Comparison of ENCODE assay signal across 18 cellular contexts in genomic region chr9:95587071-95587964, GRCh38.
A peak's percentile ranks its signal among the peaks of the same experiment; 100 is the strongest.
DNase-seq lines count a peak whose midpoint lies in the region; ATAC-seq, FAIRE-seq and TF ChIP-seq lines count a peak whose summit lies in the region.
"Had no signal": no experiment of that assay in that cellular context is flagged by ENCODE, and none has a peak within 500 bp of the region (broad histone marks: within the 10 kb centered on the region; RNA-seq: fewer than 3 reads in every experiment).

No MANE protein-coding gene starts in this region.

- H2AFZ ChIP-seq in PC-3 (ENCODE audit: low read length) = no peak overlapping the region
- H2AFZ ChIP-seq: GM23248 had no signal

- CTCF ChIA-PET in PC-3 (lab: Charles Lee) = no interaction called here

- H3K27me3 ChIP-seq in PC-3 (ENCODE audit: low read length) = peaks cover 25% of the 10 kb centered on the region
- H3K27me3 ChIP-seq in gastroesophageal sphincter = no peaks in the 10 kb centered on the region
- H3K27me3 ChIP-seq: BLaER1 had no signal

- 75 to 80% methylated on average over 1 to 6 of the region's 9 CpGs for WGBS in gastroesophageal sphincter (ENCODE audit: low coverage in 1 of 2), 2 donors

- H3K27ac ChIP-seq in 22Rv1 (no peak overlapping the region), PC-3 (ENCODE audit: low read length) (no peak overlapping the region), kidney (ENCODE audit: low read depth in 2 of 2, low read length in 2 of 2) (no peak overlapping the region), gastroesophageal sphincter (no peak overlapping the region)
- H3K27ac ChIP-seq: BLaER1, GM23248 had no signal

- BruUV-seq in PC-3 (replicated peaks; lab: Mats Ljungman, UMichigan) = no TSS peak

- H3K4me2 ChIP-seq in PC-3 (ENCODE audit: low read length) = no peak overlapping the region
- H3K4me2 ChIP-seq: BLaER1 had no signal

- FAIRE-seq in kidney (lab: Jason Lieb, UNC) = no peak
- FAIRE-seq: GM12878, GM18507, H54 had no signal

- H3K4me1 ChIP-seq in PC-3 (ENCODE audit: insufficient read depth, low read length) (no peaks in the 10 kb centered on the region), kidney (ENCODE audit: control insufficient read depth in 1 of 2, insufficient read depth in 1 of 2, low read depth in 1 of 2, low read length in 2 of 2) (peaks cover 9 to 15% of the 10 kb centered on the region in 2 donors), gastroesophageal sphincter (no peaks in the 10 kb centered on the region)
- H3K4me1 ChIP-seq: Caco-2 had no signal

- H3K9me2 ChIP-seq in PC-3 (replicated peaks; ENCODE audit: low read length) = no peaks in the 10 kb centered on the region

- ATAC-seq in PC-3 (no peak), gastroesophageal sphincter (no peak)
- ATAC-seq: GM12878 had no signal

- POLR2A ChIA-PET in PC-3 (lab: Charles Lee; ENCODE audit: unreplicated experiment) = no interaction called here

- no peaks in the 10 kb centered on the region for H3K36me3 ChIP-seq in PC-3 (ENCODE audit: low read depth, low read length)
- H3K36me3 ChIP-seq in kidney (ENCODE audit: control insufficient read depth in 1 of 2, insufficient read depth in 2 of 2, low read length in 2 of 2) = no peaks in the 10 kb centered on the region
- H3K36me3 ChIP-seq in gastroesophageal sphincter = no peaks in the 10 kb centered on the region
- H3K36me3 ChIP-seq: BLaER1 had no signal

- H3K79me2 ChIP-seq in PC-3 (ENCODE audit: low read length) = no peaks in the 10 kb centered on the region

- TF ChIP-seq CTCF in 22Rv1 (IDR thresholded peaks at IDR 0.05) (0 out of 2 replicates have a peak, but pooled peaks have one; percentile 11), PC-3 (conservative IDR thresholded peaks at IDR 0.05; ENCODE audit: low read depth, low read length) (0 out of 2 replicates have a peak, but pooled peaks have one; percentile 8), kidney (IDR thresholded peaks at IDR 0.05; ENCODE audit: borderline replicate concordance, extremely low read depth, insufficient read depth) (no peak), gastroesophageal sphincter (IDR thresholded peaks at IDR 0.05) (no peak)

- no peak overlapping the region for H3K9ac ChIP-seq in PC-3 (ENCODE audit: low read length)
- no peak overlapping the region for H3K9ac ChIP-seq in kidney (ENCODE audit: low read length in 2 of 2)
- H3K9ac ChIP-seq: BLaER1, GM23248 had no signal

- TF ChIP-seq EP300 in gastroesophageal sphincter (IDR thresholded peaks at IDR 0.05) = no peak

- H3K4me3 ChIP-seq in PC-3 (ENCODE audit: low read length) = no peak overlapping the region
- H3K4me3 ChIP-seq in kidney (ENCODE audit: low read length in 2 of 2) = no peak overlapping the region
- no peak overlapping the region for H3K4me3 ChIP-seq in gastroesophageal sphincter
- H3K4me3 ChIP-seq: BLaER1, GM12878, GM23248 had no signal

- DNase-seq in DMS53 (lab: John Stamatoyannopoulos, UW) (peak; percentile 5), DMS53 treated with DMSO at 0.1 percent for 48 hours (lab: John Stamatoyannopoulos, UW; ENCODE audit: unreplicated experiment) (no peak), PC-3 (no peak), kidney (peak; percentile 25), D341Med (ENCODE audit: low spot score) (no peak), HuH-7.5 (ENCODE audit: low spot score) (no peak)
- DNase-seq: 8988T; AML-193; Caco-2; CD8-positive, alpha-beta memory T cell; DMS79; GM23248 had no signal

- H3K9me3 ChIP-seq in PC-3 (ENCODE audit: low read length) (no peaks in the 10 kb centered on the region), kidney (ENCODE audit: control insufficient read depth in 1 of 2, low read length in 2 of 2) (no peaks in the 10 kb centered on the region), gastroesophageal sphincter (no peaks in the 10 kb centered on the region)
- H3K9me3 ChIP-seq: BLaER1, Caco-2 had no signal

- H3F3A ChIP-seq in PC-3 (ENCODE audit: low read length, unreplicated experiment) = no peaks in the 10 kb centered on the region

- no peaks in the 10 kb centered on the region for H4K20me1 ChIP-seq in PC-3 (ENCODE audit: low read length)
- H4K20me1 ChIP-seq: BLaER1 had no signal

- TF ChIP-seq POLR2A in gastroesophageal sphincter (IDR thresholded peaks at IDR 0.05) = no peak

- intact Hi-C loops in PC-3 (cut with micrococcal nuclease) (no loop called here), kidney (cut with DNase I) (no loop called here)

Comparison
In these comparisons a context has a peak if more than half of its experiments do, and no peak if none do; other contexts are left out.
1. DNase-seq: peak in DMS53 (single experiment) and kidney (single experiment); none in DMS53 treated with DMSO at 0.1 percent for 48 hours (single experiment), PC-3 (single experiment), D341Med (single experiment) and HuH-7.5 (single experiment).
2. CTCF ChIP-seq: peak in 22Rv1 (single experiment) and PC-3 (single experiment); none in kidney (single experiment) and gastroesophageal sphincter (0 of 4).